ENCODE assay signal across 19 cellular contexts in the genomic region with DNA sequence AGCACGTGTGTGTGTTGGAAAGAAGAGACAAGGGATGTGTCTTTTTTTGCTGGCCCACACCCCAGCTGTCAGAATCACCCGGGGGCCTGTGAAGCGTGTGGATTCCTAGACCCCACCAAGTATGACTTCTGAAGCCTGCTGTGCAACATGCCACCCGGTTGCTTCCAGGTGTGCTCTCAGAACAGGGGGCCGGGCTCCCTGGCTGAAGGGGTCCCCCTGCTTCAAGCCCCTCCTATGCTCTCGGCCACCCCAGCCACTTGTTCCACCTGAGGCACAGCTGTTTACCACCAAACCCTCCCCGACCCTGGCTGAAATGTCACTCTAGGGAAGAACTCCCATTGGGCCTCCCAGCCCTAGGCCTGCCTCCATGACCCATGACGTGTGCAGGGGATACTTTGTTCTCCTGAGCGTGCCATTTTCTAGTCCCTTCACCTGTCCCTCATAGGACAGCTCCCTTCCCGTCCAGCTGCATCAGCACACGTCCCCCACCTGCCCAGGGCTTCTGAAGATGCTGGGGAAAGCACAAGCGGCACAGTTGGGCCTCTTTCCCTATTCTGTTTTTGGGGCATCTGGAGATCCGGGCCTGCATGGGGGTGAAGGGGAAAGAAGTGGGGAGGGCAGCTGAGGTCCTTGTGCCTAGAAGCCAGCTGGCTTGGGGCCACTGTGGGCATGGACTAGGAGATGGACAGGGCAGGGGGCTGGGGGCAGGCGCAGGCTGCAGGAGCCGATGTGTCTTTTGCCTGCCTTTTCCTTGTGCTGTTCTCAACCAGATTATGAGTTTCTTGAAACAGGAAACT. TPM values are rescaled to one million over a fixed set of nuclear protein-coding genes. Genes with fewer than 3 reads are reported as not detected.
DNase-seq lines count a peak whose midpoint lies in the region; ATAC-seq and TF ChIP-seq lines count a peak whose summit lies in the region.
"Had no signal": no experiment of that assay in that cellular context is flagged by ENCODE, and none has a peak within 500 bp of the region (broad histone marks: within the 10 kb centered on the region; RNA-seq: fewer than 3 reads in every experiment).

No MANE protein-coding gene starts in this region.

- H4K5ac ChIP-seq in mesendoderm (ENCODE audit: low read length): no peak overlapping the region

- no peaks in the 10 kb centered on the region for H3K27me3 ChIP-seq in H7 (ENCODE audit: control insufficient read depth, insufficient read depth, low read length)
- H3K27me3 ChIP-seq in mesendoderm (ENCODE audit: insufficient read depth, low read length, poor library complexity): no peaks in the 10 kb centered on the region
- H3K27me3 ChIP-seq: SJSA1 had no signal

- peak; percentile 37 for DNase-seq in H7
- peak; percentile 17 for DNase-seq in NCI-H69 (lab: John Stamatoyannopoulos, UW)
- DNase-seq in coronary artery (ENCODE audit: low spot score): peak; percentile 54
- no peak for DNase-seq in stimulated activated naive B cell treated with anti-CD40 and anti-IgM and Interleukin-4, amounts not matched to agents 10 μg/mL and 1 μg/mL and 100 μg/mL, for 72 hours
- DNase-seq in HUDEP-2 (lab: John Stamatoyannopoulos, UW; ENCODE audit: unreplicated experiment in 76 of 76): no peak
- no peak for DNase-seq in mesendoderm
- DNase-seq: ACHN, Karpas-422, NCI-H1436, NCI-H1930, NCI-H226, NCI-H524, PC-3, RPMI8226 had no signal

- H3K18ac ChIP-seq in mesendoderm (ENCODE audit: low read length): no peak overlapping the region

- no peak overlapping the region for H2BK15ac ChIP-seq in mesendoderm (replicated peaks; ENCODE audit: low read depth)

- H3K27me3 Mint-ChIP-seq in stimulated activated naive B cell treated with anti-CD40 and anti-IgM and Interleukin-4, amounts not matched to agents 10 μg/mL and 1 μg/mL and 100 μg/mL, for 72 hours: no peaks in the 10 kb centered on the region
- H3K27me3 Mint-ChIP-seq: IgD-negative memory B cell had no signal

- H3K36me3 ChIP-seq in H7 (replicated peaks; ENCODE audit: control insufficient read depth, insufficient read depth, low read length) (peaks cover 2% of the 10 kb centered on the region), mesendoderm (ENCODE audit: control insufficient read depth, insufficient read depth, low read length) (no peaks in the 10 kb centered on the region)

- peaks cover 15 to 29% of the 10 kb centered on the region in 2 donors for H3K36me3 Mint-ChIP-seq in stimulated activated naive B cell treated with anti-CD40 and anti-IgM and Interleukin-4, amounts not matched to agents 10 μg/mL and 1 μg/mL and 100 μg/mL, for 72 hours

- no peak overlapping the region for H3K4me2 ChIP-seq in mesendoderm (ENCODE audit: low read length)

- no peaks in the 10 kb centered on the region for H3K4me1 ChIP-seq in mesendoderm (ENCODE audit: control insufficient read depth, low read depth, low read length)
- H3K4me1 ChIP-seq: SJSA1 had no signal

- H2BK120ac ChIP-seq in mesendoderm (ENCODE audit: low read depth, low read length): no peak overlapping the region

- no peaks in the 10 kb centered on the region for H3K79me2 ChIP-seq in mesendoderm (ENCODE audit: control insufficient read depth, insufficient read depth, low read length)

- H3K79me1 ChIP-seq in mesendoderm (ENCODE audit: low read length): no peaks in the 10 kb centered on the region

- no peak overlapping the region for H2BK5ac ChIP-seq in mesendoderm (ENCODE audit: low read length)

- H2AK5ac ChIP-seq in mesendoderm (ENCODE audit: low read length): no peak overlapping the region

- H3K4ac ChIP-seq in mesendoderm (ENCODE audit: low read depth, low read length): no peak overlapping the region

- H3K9me3 Mint-ChIP-seq in stimulated activated naive B cell treated with anti-CD40 and anti-IgM and Interleukin-4, amounts not matched to agents 10 μg/mL and 1 μg/mL and 100 μg/mL, for 72 hours: no peaks in the 10 kb centered on the region
- H3K9me3 Mint-ChIP-seq: IgD-negative memory B cell had no signal

- no peak overlapping the region for H3K9ac ChIP-seq in mesendoderm (ENCODE audit: low read length)

- no CpG with 5 or more reads among the region's 15 CpGs for WGBS in mesendoderm (ENCODE audit: extremely low coverage, insufficient coverage, low lambda C conversion rate)

- H3K4me3 ChIP-seq in H7 (ENCODE audit: insufficient read depth, low read depth, low read length): no peak overlapping the region
- H3K4me3 ChIP-seq in coronary artery: no peak overlapping the region
- H3K4me3 ChIP-seq in mesendoderm (ENCODE audit: low read length): no peak overlapping the region
- H3K4me3 ChIP-seq: SJSA1 had no signal

- H3K27ac Mint-ChIP-seq in stimulated activated naive B cell treated with anti-CD40 and anti-IgM and Interleukin-4, amounts not matched to agents 10 μg/mL and 1 μg/mL and 100 μg/mL, for 72 hours: peak overlapping the region; percentile 17

- H4K8ac ChIP-seq in mesendoderm (ENCODE audit: low read depth, low read length): no peak overlapping the region

- peaks cover 0 to 2% of the 10 kb centered on the region in 2 donors for H3K4me1 Mint-ChIP-seq in stimulated activated naive B cell treated with anti-CD40 and anti-IgM and Interleukin-4, amounts not matched to agents 10 μg/mL and 1 μg/mL and 100 μg/mL, for 72 hours
- H3K4me1 Mint-ChIP-seq: IgD-negative memory B cell had no signal

- TF ChIP-seq CTCF in coronary artery (IDR thresholded peaks at IDR 0.05): no peak

- no peak overlapping the region for H3K23ac ChIP-seq in mesendoderm (ENCODE audit: low read length)

- H3K27ac ChIP-seq in coronary artery: no peak overlapping the region
- H3K27ac ChIP-seq in mesendoderm (ENCODE audit: low read depth, low read length): no peak overlapping the region
- H3K27ac ChIP-seq: C4-2B, SJSA1 had no signal

- H3K4me3 Mint-ChIP-seq in stimulated activated naive B cell treated with anti-CD40 and anti-IgM and Interleukin-4, amounts not matched to agents 10 μg/mL and 1 μg/mL and 100 μg/mL, for 72 hours: no peak overlapping the region
- H3K4me3 Mint-ChIP-seq: IgD-negative memory B cell had no signal

- ATAC-seq in stimulated activated naive B cell treated with anti-CD40 and anti-IgM and Interleukin-4, amounts not matched to agents 10 μg/mL and 1 μg/mL and 100 μg/mL, for 72 hours (replicated peaks): no peak
- ATAC-seq in SK-N-SH treated with all-trans-retinoic acid at 6 μM for 48 hours: no peak
- ATAC-seq: PC-3 had no signal

- H3K56ac ChIP-seq in mesendoderm (ENCODE audit: low read length): no peak overlapping the region

TF ChIP-seq in SK-N-SH treated with all-trans-retinoic acid at 6 μM for 48 hours, 23 proteins besides CTCF, POLR2A, EP300 and RAD21:
- TF ChIP-seq CSDC2 (CRISPR knock-in tag; IDR thresholded peaks at IDR 0.05) (no peak), SNAI2 (CRISPR knock-in tag; IDR thresholded peaks at IDR 0.05) (no peak), BACH2 (CRISPR knock-in tag; IDR thresholded peaks at IDR 0.05; ENCODE audit: borderline replicate concordance) (no peak), ZFP30 (CRISPR knock-in tag; IDR thresholded peaks at IDR 0.05) (no peak), ESRRG (CRISPR knock-in tag; IDR thresholded peaks at IDR 0.05) (no peak)

RNA-seq across cellular contexts. Expression of gene CRHR2, which starts 33.3 kb away (rescaled TPM):
- total RNA-seq in H7 (2014; rRNA removed; shearing (Covaris generic)): not detected in 2 replicates
- 0.03 TPM for polyA plus RNA-seq in mesendoderm (2013, experiment 1 of 2)
- polyA plus RNA-seq in mesendoderm (2013, experiment 2 of 2): 0.04 TPM
- total RNA-seq: MCF 10A, PC-3, SJSA1 had no signal
- polyA plus RNA-seq: IgD-negative memory B cell had no signal

RNA-seq across cellular contexts. Expression of gene GARS1, which starts 54.3 kb away (rescaled TPM):
- total RNA-seq in H7 (2014; rRNA removed; shearing (Covaris generic)): 159 and 216 TPM in 2 replicates
- 333 TPM for polyA plus RNA-seq in mesendoderm (2013, experiment 1 of 2)
- 336 TPM for polyA plus RNA-seq in mesendoderm (2013, experiment 2 of 2)

Comparison
In these comparisons a context has a peak if more than half of its experiments do, and no peak if none do; other contexts are left out.
1. DNase-seq: peak in H7 (single experiment), NCI-H69 (single experiment) and coronary artery (single experiment); none in stimulated activated naive B cell treated with anti-CD40 and anti-IgM and Interleukin-4, amounts not matched to agents 10 μg/mL and 1 μg/mL and 100 μg/mL, for 72 hours (single experiment), HUDEP-2 (0 of 76) and mesendoderm (single experiment).